In the genomic region with DNA sequence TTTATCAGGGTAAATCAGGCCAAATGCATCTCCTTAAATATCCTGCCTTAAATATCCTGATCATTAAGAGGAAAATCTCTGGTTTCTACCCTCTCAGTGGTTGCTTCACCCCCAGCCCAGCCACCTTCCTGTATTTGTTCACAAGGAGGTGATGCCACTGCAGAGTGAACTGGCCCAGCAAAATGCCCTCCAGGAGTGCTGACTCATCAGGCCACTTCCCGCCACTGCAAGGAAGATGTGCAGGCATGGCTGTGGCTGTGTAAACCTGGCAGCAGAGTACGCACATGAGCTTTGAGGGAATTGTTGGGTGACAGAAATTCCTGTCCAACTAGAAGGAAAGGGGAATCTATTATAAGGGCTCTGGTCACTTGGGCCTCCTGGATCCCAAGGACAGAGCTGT, we compare ENCODE assay signal across 9 cellular contexts. TPM values are rescaled to one million over a fixed set of nuclear protein-coding genes. Genes with fewer than 3 reads are reported as not detected.
DNase-seq lines count a peak whose midpoint lies in the region; TF ChIP-seq lines count a peak whose summit lies in the region.
"Had no signal": no experiment of that assay in that cellular context is flagged by ENCODE, and none has a peak within 500 bp of the region (broad histone marks: within the 10 kb centered on the region; RNA-seq: fewer than 3 reads in every experiment).

No MANE protein-coding gene starts in this region.

- no peak overlapping the region for H2AFZ ChIP-seq in neuronal stem cell (ENCODE audit: low read length)

- no peaks in the 10 kb centered on the region for H3K27me3 ChIP-seq in mesendoderm (ENCODE audit: insufficient read depth, low read length, poor library complexity)
- no peaks in the 10 kb centered on the region for H3K27me3 ChIP-seq in neuronal stem cell (ENCODE audit: control insufficient read depth in 3 of 3, insufficient read depth in 3 of 3, low read depth in 1 of 3, low read length in 3 of 3)

- no peak overlapping the region for H4K91ac ChIP-seq in neuronal stem cell (ENCODE audit: low read depth, low read length, poor library complexity)

- no peak for TF ChIP-seq CTCF in chondrocyte (IDR thresholded peaks at IDR 0.05)

- H3K4me2 ChIP-seq in mesendoderm (ENCODE audit: low read length) (no peak overlapping the region), neuronal stem cell (ENCODE audit: insufficient read depth, low read length, poor library complexity, severe bottlenecking) (no peak overlapping the region)

- DNase-seq in EL (peak; percentile 87), NCI-H69 (lab: John Stamatoyannopoulos, UW) (peak; percentile 10), chondrocyte (ENCODE audit: low spot score) (no peak), mesendoderm (peak; percentile 46), HuH-7 (ENCODE audit: low spot score) (no peak), NCI-H1417 treated with DMSO at 0.1 percent for 48 hours (lab: John Stamatoyannopoulos, UW) (no peak), neuronal stem cell (ENCODE audit: low spot score) (no peak)
- DNase-seq in activated T-cell treated with anti-CD3 and anti-CD28 coated beads, Interleukin-2, amount 50 U/mL, for 1 hour: no peak
- DNase-seq: activated T-cell treated with anti-CD3 and anti-CD28 coated beads, Interleukin-2, amount 50 U/mL, for 72 hours had no signal

- H3K4ac ChIP-seq in mesendoderm (ENCODE audit: low read depth, low read length) (no peak overlapping the region), neuronal stem cell (ENCODE audit: low read length) (no peak overlapping the region)

- H3K27me3 Mint-ChIP-seq in chondrocyte (ENCODE audit: low read depth): no peaks in the 10 kb centered on the region

- no peak overlapping the region for H3K56ac ChIP-seq in mesendoderm (ENCODE audit: low read length)

- H2BK120ac ChIP-seq in mesendoderm (ENCODE audit: low read depth, low read length) (no peak overlapping the region), neuronal stem cell (ENCODE audit: low read depth, low read length) (no peak overlapping the region)

- no peak overlapping the region for H2BK5ac ChIP-seq in mesendoderm (ENCODE audit: low read length)
- no peak overlapping the region for H2BK5ac ChIP-seq in neuronal stem cell (ENCODE audit: low read length)

- H3K4me1 Mint-ChIP-seq in chondrocyte (ENCODE audit: low read depth): peaks cover 9% of the 10 kb centered on the region

- peaks cover 11 to 29% of the 10 kb centered on the region in 2 donors for H3K9me3 ChIP-seq in neuronal stem cell (replicated peaks in 1 of 2; ENCODE audit: control insufficient read depth in 2 of 2, insufficient read depth in 1 of 2, low read depth in 1 of 2, low read length in 2 of 2)

- WGBS in mesendoderm (ENCODE audit: extremely low coverage, insufficient coverage, low lambda C conversion rate): no CpG with 5 or more reads among the region's 2 CpGs
- no CpG with 5 or more reads among the region's 2 CpGs for WGBS in neuronal stem cell (ENCODE audit: extremely low coverage in 2 of 2, insufficient read length in 2 of 2, insufficient replicate concordance in 1 of 2), 2 donors

- H4K8ac ChIP-seq in mesendoderm (ENCODE audit: low read depth, low read length) (no peak overlapping the region), neuronal stem cell (ENCODE audit: low read depth, low read length) (no peak overlapping the region)

- H3K14ac ChIP-seq in neuronal stem cell (ENCODE audit: low read length): no peak overlapping the region

- H3K4me1 ChIP-seq in mesendoderm (ENCODE audit: control insufficient read depth, low read depth, low read length) (no peaks in the 10 kb centered on the region), neuronal stem cell (ENCODE audit: control insufficient read depth in 2 of 2, insufficient read depth in 1 of 2, low read depth in 1 of 2, low read length in 2 of 2) (no peaks in the 10 kb centered on the region)

- no peak overlapping the region for H3K4me3 ChIP-seq in mesendoderm (ENCODE audit: low read length)
- H3K4me3 ChIP-seq in neuronal stem cell (ENCODE audit: low read length in 2 of 2): no peak overlapping the region

- H3K79me1 ChIP-seq in mesendoderm (ENCODE audit: low read length): no peaks in the 10 kb centered on the region
- H3K79me1 ChIP-seq in neuronal stem cell (ENCODE audit: low read depth, low read length): no peaks in the 10 kb centered on the region

- H3K27ac Mint-ChIP-seq in chondrocyte (ENCODE audit: unreplicated experiment): peak overlapping the region; percentile 8
- H3K27ac Mint-ChIP-seq: activated T-cell treated with anti-CD3 and anti-CD28 coated beads, Interleukin-2, amount 50 U/mL, for 72 hours had no signal

- H2AK5ac ChIP-seq in mesendoderm (ENCODE audit: low read length) (no peak overlapping the region), neuronal stem cell (ENCODE audit: low read depth, low read length) (no peak overlapping the region)

- no peak overlapping the region for H2BK12ac ChIP-seq in neuronal stem cell (ENCODE audit: low read length)

- H3K9ac ChIP-seq in mesendoderm (ENCODE audit: low read length): no peak overlapping the region
- H3K9ac ChIP-seq in neuronal stem cell (ENCODE audit: low read depth, low read length, poor library complexity): no peak overlapping the region

- H3K79me2 ChIP-seq in mesendoderm (ENCODE audit: control insufficient read depth, insufficient read depth, low read length): no peaks in the 10 kb centered on the region

- H3K36me3 ChIP-seq in mesendoderm (ENCODE audit: control insufficient read depth, insufficient read depth, low read length): peaks cover 24% of the 10 kb centered on the region
- peaks cover 24 to 70% of the 10 kb centered on the region in 2 donors for H3K36me3 ChIP-seq in neuronal stem cell (replicated peaks in 1 of 2; ENCODE audit: control insufficient read depth in 2 of 2, insufficient read depth in 2 of 2, low read length in 2 of 2)

- H3K18ac ChIP-seq in mesendoderm (ENCODE audit: low read length) (no peak overlapping the region), neuronal stem cell (ENCODE audit: low read length) (no peak overlapping the region)

- H3K23ac ChIP-seq in mesendoderm (ENCODE audit: low read length) (no peak overlapping the region), neuronal stem cell (ENCODE audit: low read depth, low read length, poor library complexity) (no peak overlapping the region)

- no peak overlapping the region for H3K27ac ChIP-seq in mesendoderm (ENCODE audit: low read depth, low read length)
- H3K27ac ChIP-seq in neuronal stem cell (replicated peaks; ENCODE audit: low read length): no peak overlapping the region

- H3K9me3 Mint-ChIP-seq in chondrocyte (ENCODE audit: low read depth): peaks cover 25% of the 10 kb centered on the region

- no peak overlapping the region for H4K5ac ChIP-seq in mesendoderm (ENCODE audit: low read length)

- H2BK15ac ChIP-seq in mesendoderm (replicated peaks; ENCODE audit: low read depth) (no peak overlapping the region), neuronal stem cell (ENCODE audit: low read length) (no peak overlapping the region)

- peaks cover 53% of the 10 kb centered on the region for H3K36me3 Mint-ChIP-seq in chondrocyte (ENCODE audit: low read depth)

- no peak overlapping the region for H3K4me3 Mint-ChIP-seq in chondrocyte (ENCODE audit: unreplicated experiment)
- H3K4me3 Mint-ChIP-seq: activated T-cell treated with anti-CD3 and anti-CD28 coated beads, Interleukin-2, amount 50 U/mL, for 72 hours had no signal

RNA-seq across cellular contexts. Expression of a gene that starts 13.8 kb away (rescaled TPM):
- total RNA-seq in chondrocyte: 34.4 to 40.7 TPM (median 35.1 TPM) in 3 replicates
- 103 TPM for polyA plus RNA-seq in mesendoderm (2013, experiment 1 of 2)
- polyA plus RNA-seq in mesendoderm (2013, experiment 2 of 2): 109 TPM
- 28.9 TPM for polyA plus RNA-seq in neuronal stem cell (2013, experiment 1 of 2)
- polyA plus RNA-seq in neuronal stem cell (2013, experiment 2 of 2): 28.0 TPM

RNA-seq across cellular contexts. Expression of a gene that starts 42.1 kb away (rescaled TPM):
- 74.0 to 98.0 TPM (median 97.3 TPM) in 3 replicates for total RNA-seq in chondrocyte
- polyA plus RNA-seq in mesendoderm (2013, experiment 1 of 2): 40.3 TPM
- 41.2 TPM for polyA plus RNA-seq in mesendoderm (2013, experiment 2 of 2)
- polyA plus RNA-seq in neuronal stem cell (2013, experiment 1 of 2): 8.4 TPM
- 9.3 TPM for polyA plus RNA-seq in neuronal stem cell (2013, experiment 2 of 2)

RNA-seq across cellular contexts. Expression of a gene that starts 54.8 kb away (rescaled TPM):
- total RNA-seq in chondrocyte: 24.9 to 26.2 TPM (median 25.2 TPM) in 3 replicates
- 18.8 TPM for polyA plus RNA-seq in mesendoderm (2013, experiment 1 of 2)
- polyA plus RNA-seq in mesendoderm (2013, experiment 2 of 2): 19.8 TPM
- polyA plus RNA-seq in neuronal stem cell (2013, experiment 1 of 2): 4.6 TPM
- polyA plus RNA-seq in neuronal stem cell (2013, experiment 2 of 2): 4.5 TPM

Comparison
In these comparisons a context has a peak if more than half of its experiments do, and no peak if none do; other contexts are left out.
1. DNase-seq: peak in EL (single experiment), NCI-H69 (single experiment) and mesendoderm (single experiment); none in chondrocyte (single experiment), HuH-7 (single experiment), NCI-H1417 treated with DMSO at 0.1 percent for 48 hours (single experiment), neuronal stem cell (single experiment) and activated T-cell treated with anti-CD3 and anti-CD28 coated beads, Interleukin-2, amount 50 U/mL, for 1 hour (single experiment).